In genomic region chr2:46943881-46944798, GRCh38 we compare ENCODE assay signal across 8 cellular contexts.
DNase-seq lines count a peak whose midpoint lies in the region; ATAC-seq and TF ChIP-seq lines count a peak whose summit lies in the region.

No MANE protein-coding gene starts in this region.

- POLR2A ChIA-PET in HEK293T (lab: Yijun Ruan, JAX), result interaction anchor here (1.6 kb wide), 1 partner anchor 28 kb away, joined by 3 read pairs; the partner anchor contains the start of gene MCFD2

- CTCF ChIA-PET in HEK293T (lab: Yijun Ruan, JAX), result interaction anchor here (0.6 kb wide), 1 partner anchor 1299 kb away, joined by 7 read pairs; no protein-coding TSS in a partner anchor

- DNase-seq in activated T-helper 1 cell treated with Interleukin-2 at 50 U/mL for 16 hours (ENCODE audit: low read depth) (peak; percentile 29), HEK293T (ENCODE audit: extremely low spot score) (no peak), DMS79 (lab: John Stamatoyannopoulos, UW) (no peak), NCI-H345 treated with DMSO at 0.1 percent for 48 hours (lab: John Stamatoyannopoulos, UW; ENCODE audit: unreplicated experiment) (no peak), SHP77 (lab: John Stamatoyannopoulos, UW) (no peak)
- peak in 3 of 4 experiments; percentile 21 to 65 (median 50) for DNase-seq in stimulated activated CD4-positive, alpha-beta T cell treated with anti-CD3 and anti-CD28 coated beads, Interleukin-1b, Interleukin-23, amount 100 ng/mL, for 24 hours (ENCODE audit: low read depth in 4 of 4, low spot score in 1 of 4)

- ATAC-seq in GM19351 (IDR thresholded peaks at IDR 0.05; ENCODE audit: unreplicated experiment) (peak; percentile 45), HG03469 (IDR thresholded peaks at IDR 0.05; ENCODE audit: unreplicated experiment) (peak; percentile 34)

TF ChIP-seq in HEK293T, 16 proteins besides CTCF, POLR2A, EP300 and RAD21:
- TF ChIP-seq BHLHE40 (IDR thresholded peaks at IDR 0.05; ENCODE audit: borderline replicate concordance) (no peak), ARNT (IDR thresholded peaks at IDR 0.05) (no peak), SUZ12 (IDR thresholded peaks at IDR 0.05) (no peak), HDGF (IDR thresholded peaks at IDR 0.05; ENCODE audit: borderline replicate concordance) (no peak)

Comparison
In these comparisons a context has a peak if more than half of its experiments do, and no peak if none do; other contexts are left out.
1. DNase-seq: peak in activated T-helper 1 cell treated with Interleukin-2 at 50 U/mL for 16 hours (single experiment) and stimulated activated CD4-positive, alpha-beta T cell treated with anti-CD3 and anti-CD28 coated beads, Interleukin-1b, Interleukin-23, amount 100 ng/mL, for 24 hours (3 of 4); none in HEK293T (single experiment), DMS79 (single experiment), NCI-H345 treated with DMSO at 0.1 percent for 48 hours (single experiment) and SHP77 (0 of 2).